2 cellular contexts compared by ENCODE assay signal in the genomic region with DNA sequence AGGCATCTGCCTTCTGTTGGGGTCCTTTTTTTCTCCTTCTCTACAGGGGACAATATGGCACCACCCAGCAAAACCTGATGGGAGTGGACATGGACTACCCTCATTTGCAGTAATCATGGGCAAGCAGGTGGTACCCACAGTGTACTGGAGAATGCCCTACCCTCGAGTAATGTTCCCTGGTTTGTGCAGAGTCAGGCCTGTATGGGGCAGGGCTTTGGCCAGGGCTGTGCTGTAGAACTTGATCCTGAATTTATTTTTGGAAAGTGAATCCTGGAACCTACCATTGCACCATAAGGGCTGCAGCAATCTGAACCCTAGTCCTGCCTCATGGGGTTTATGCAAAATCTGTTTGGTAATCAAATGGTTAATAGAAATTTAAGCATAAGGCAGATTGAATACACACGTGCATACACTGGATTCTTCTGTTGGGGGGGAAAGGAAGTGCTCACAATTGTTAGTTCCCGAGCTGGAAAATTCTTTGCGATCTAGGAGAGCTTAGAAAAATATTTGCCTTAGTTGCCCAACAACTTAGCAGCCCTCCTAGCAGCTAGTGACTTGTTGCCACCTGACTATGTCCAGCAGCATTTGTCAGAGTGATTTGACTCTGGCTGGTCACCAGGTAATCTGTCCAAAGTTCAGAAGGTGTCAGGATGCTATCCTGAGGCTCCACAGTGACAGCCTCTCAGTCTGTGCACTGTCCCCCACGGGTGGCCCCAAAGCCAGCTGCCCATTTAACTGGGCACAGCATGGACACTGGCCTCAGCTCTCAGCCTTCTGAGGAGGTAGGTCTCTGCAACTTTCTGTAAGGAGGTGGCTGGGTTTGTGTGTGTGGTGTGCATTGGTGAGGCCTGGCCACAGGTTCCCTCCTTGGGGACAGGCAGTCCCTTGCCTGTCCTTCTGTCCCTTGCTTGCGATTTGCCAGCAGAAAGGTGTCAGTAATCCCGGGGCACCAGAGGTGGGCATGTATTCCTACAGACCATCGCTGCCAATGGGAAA.
TF ChIP-seq lines count a peak whose summit lies in the region.

No MANE protein-coding gene starts in this region.

TF ChIP-seq in HepG2, 621 proteins besides CTCF, POLR2A, EP300 and RAD21 (continues in another document):
- TF ChIP-seq, protein P1, sequence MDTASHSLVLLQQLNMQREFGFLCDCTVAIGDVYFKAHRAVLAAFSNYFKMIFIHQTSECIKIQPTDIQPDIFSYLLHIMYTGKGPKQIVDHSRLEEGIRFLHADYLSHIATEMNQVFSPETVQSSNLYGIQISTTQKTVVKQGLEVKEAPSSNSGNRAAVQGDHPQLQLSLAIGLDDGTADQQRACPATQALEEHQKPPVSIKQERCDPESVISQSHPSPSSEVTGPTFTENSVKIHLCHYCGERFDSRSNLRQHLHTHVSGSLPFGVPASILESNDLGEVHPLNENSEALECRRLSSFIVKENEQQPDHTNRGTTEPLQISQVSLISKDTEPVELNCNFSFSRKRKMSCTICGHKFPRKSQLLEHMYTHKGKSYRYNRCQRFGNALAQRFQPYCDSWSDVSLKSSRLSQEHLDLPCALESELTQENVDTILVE (CRISPR knock-in tag; IDR thresholded peaks at IDR 0.05): peak; percentile 76; the same call in 1 of the 2 replicates
- peak; percentile 35; the same call in 1 of the 2 replicates for TF ChIP-seq ZSCAN25 (CRISPR knock-in tag; IDR thresholded peaks at IDR 0.05)
- no peak for TF ChIP-seq ZNF496 (CRISPR knock-in tag; IDR thresholded peaks at IDR 0.05; ENCODE audit: insufficient replicate concordance)
- TF ChIP-seq, protein P2, sequence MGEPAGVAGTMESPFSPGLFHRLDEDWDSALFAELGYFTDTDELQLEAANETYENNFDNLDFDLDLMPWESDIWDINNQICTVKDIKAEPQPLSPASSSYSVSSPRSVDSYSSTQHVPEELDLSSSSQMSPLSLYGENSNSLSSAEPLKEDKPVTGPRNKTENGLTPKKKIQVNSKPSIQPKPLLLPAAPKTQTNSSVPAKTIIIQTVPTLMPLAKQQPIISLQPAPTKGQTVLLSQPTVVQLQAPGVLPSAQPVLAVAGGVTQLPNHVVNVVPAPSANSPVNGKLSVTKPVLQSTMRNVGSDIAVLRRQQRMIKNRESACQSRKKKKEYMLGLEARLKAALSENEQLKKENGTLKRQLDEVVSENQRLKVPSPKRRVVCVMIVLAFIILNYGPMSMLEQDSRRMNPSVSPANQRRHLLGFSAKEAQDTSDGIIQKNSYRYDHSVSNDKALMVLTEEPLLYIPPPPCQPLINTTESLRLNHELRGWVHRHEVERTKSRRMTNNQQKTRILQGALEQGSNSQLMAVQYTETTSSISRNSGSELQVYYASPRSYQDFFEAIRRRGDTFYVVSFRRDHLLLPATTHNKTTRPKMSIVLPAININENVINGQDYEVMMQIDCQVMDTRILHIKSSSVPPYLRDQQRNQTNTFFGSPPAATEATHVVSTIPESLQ (CRISPR knock-in tag; conservative IDR thresholded peaks at IDR 0.05): no peak
- no peak for TF ChIP-seq PAF1 (CRISPR knock-in tag; IDR thresholded peaks at IDR 0.05)
- TF ChIP-seq ZNF256 (CRISPR knock-in tag; conservative IDR thresholded peaks at IDR 0.05): no peak
- no peak for TF ChIP-seq ZNF776 (CRISPR knock-in tag; IDR thresholded peaks at IDR 0.05)
- TF ChIP-seq RXRA (CRISPR knock-in tag; IDR thresholded peaks at IDR 0.05): peak; percentile 64; the same call in 1 of the 2 replicates
- TF ChIP-seq PHF21A (CRISPR knock-in tag; IDR thresholded peaks at IDR 0.05): peak; percentile 93
- TF ChIP-seq, protein P3, sequence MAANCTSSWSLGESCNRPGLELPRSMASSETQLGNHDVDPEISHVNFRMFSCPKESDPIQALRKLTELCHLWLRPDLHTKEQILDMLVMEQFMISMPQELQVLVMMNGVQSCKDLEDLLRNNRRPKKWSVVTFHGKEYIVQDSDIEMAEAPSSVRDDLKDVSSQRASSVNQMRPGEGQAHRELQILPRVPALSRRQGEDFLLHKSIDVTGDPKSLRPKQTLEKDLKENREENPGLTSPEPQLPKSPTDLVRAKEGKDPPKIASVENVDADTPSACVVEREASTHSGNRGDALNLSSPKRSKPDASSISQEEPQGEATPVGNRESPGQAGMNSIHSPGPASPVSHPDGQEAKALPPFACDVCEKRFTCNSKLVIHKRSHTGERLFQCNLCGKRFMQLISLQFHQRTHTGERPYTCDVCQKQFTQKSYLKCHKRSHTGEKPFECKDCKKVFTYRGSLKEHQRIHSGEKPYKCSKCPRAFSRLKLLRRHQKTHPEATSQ (CRISPR knock-in tag; IDR thresholded peaks at IDR 0.05; ENCODE audit: borderline replicate concordance): no peak
- TF ChIP-seq FOXO1 (CRISPR knock-in tag; IDR thresholded peaks at IDR 0.05): peak; percentile 79
- TF ChIP-seq, protein P4, sequence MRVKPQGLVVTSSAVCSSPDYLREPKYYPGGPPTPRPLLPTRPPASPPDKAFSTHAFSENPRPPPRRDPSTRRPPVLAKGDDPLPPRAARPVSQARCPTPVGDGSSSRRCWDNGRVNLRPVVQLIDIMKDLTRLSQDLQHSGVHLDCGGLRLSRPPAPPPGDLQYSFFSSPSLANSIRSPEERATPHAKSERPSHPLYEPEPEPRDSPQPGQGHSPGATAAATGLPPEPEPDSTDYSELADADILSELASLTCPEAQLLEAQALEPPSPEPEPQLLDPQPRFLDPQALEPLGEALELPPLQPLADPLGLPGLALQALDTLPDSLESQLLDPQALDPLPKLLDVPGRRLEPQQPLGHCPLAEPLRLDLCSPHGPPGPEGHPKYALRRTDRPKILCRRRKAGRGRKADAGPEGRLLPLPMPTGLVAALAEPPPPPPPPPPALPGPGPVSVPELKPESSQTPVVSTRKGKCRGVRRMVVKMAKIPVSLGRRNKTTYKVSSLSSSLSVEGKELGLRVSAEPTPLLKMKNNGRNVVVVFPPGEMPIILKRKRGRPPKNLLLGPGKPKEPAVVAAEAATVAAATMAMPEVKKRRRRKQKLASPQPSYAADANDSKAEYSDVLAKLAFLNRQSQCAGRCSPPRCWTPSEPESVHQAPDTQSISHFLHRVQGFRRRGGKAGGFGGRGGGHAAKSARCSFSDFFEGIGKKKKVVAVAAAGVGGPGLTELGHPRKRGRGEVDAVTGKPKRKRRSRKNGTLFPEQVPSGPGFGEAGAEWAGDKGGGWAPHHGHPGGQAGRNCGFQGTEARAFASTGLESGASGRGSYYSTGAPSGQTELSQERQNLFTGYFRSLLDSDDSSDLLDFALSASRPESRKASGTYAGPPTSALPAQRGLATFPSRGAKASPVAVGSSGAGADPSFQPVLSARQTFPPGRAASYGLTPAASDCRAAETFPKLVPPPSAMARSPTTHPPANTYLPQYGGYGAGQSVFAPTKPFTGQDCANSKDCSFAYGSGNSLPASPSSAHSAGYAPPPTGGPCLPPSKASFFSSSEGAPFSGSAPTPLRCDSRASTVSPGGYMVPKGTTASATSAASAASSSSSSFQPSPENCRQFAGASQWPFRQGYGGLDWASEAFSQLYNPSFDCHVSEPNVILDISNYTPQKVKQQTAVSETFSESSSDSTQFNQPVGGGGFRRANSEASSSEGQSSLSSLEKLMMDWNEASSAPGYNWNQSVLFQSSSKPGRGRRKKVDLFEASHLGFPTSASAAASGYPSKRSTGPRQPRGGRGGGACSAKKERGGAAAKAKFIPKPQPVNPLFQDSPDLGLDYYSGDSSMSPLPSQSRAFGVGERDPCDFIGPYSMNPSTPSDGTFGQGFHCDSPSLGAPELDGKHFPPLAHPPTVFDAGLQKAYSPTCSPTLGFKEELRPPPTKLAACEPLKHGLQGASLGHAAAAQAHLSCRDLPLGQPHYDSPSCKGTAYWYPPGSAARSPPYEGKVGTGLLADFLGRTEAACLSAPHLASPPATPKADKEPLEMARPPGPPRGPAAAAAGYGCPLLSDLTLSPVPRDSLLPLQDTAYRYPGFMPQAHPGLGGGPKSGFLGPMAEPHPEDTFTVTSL (CRISPR knock-in tag; IDR thresholded peaks at IDR 0.05; ENCODE audit: borderline replicate concordance): peak; percentile 77; the same call in 1 of the 2 replicates

TF ChIP-seq in WTC11, 78 proteins besides CTCF, POLR2A, EP300 and RAD21:
- no peak for TF ChIP-seq TP53 (CRISPR knock-in tag; IDR thresholded peaks at IDR 0.05)
- TF ChIP-seq, protein P5, sequence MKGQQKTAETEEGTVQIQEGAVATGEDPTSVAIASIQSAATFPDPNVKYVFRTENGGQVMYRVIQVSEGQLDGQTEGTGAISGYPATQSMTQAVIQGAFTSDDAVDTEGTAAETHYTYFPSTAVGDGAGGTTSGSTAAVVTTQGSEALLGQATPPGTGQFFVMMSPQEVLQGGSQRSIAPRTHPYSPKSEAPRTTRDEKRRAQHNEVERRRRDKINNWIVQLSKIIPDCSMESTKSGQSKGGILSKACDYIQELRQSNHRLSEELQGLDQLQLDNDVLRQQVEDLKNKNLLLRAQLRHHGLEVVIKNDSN (CRISPR knock-in tag; IDR thresholded peaks at IDR 0.05): no peak
